1 cellular context compared by ENCODE assay signal in genomic region chrX:110156167-110156754, GRCh38.
TF ChIP-seq lines count a peak whose summit lies in the region.

No MANE protein-coding gene starts in this region.

TF ChIP-seq in WTC11, 78 proteins besides CTCF, POLR2A, EP300 and RAD21 (continued from another document):
- TF ChIP-seq FOXP4 (CRISPR knock-in tag; IDR thresholded peaks at IDR 0.05) (no peak), JUN (CRISPR knock-in tag; IDR thresholded peaks at IDR 0.05) (no peak), ZNF281 (CRISPR knock-in tag; IDR thresholded peaks at IDR 0.05) (no peak), GABPB1 (CRISPR knock-in tag; IDR thresholded peaks at IDR 0.05) (no peak), ARID4B (CRISPR knock-in tag; IDR thresholded peaks at IDR 0.05; ENCODE audit: borderline replicate concordance) (no peak), TCF7 (CRISPR knock-in tag; IDR thresholded peaks at IDR 0.05; ENCODE audit: low read depth) (no peak), USF2 (CRISPR knock-in tag; IDR thresholded peaks at IDR 0.05) (no peak), EMX1 (CRISPR knock-in tag; IDR thresholded peaks at IDR 0.05) (no peak), NFE2L1 (CRISPR knock-in tag; IDR thresholded peaks at IDR 0.05) (no peak), FOXJ3 (CRISPR knock-in tag; IDR thresholded peaks at IDR 0.05; ENCODE audit: borderline replicate concordance) (no peak), ELF4 (CRISPR knock-in tag; IDR thresholded peaks at IDR 0.05; ENCODE audit: low read depth) (no peak), E2F4 (CRISPR knock-in tag; IDR thresholded peaks at IDR 0.05; ENCODE audit: borderline replicate concordance, low read depth) (no peak)
